8 cellular contexts compared by ENCODE assay signal in the genomic region with DNA sequence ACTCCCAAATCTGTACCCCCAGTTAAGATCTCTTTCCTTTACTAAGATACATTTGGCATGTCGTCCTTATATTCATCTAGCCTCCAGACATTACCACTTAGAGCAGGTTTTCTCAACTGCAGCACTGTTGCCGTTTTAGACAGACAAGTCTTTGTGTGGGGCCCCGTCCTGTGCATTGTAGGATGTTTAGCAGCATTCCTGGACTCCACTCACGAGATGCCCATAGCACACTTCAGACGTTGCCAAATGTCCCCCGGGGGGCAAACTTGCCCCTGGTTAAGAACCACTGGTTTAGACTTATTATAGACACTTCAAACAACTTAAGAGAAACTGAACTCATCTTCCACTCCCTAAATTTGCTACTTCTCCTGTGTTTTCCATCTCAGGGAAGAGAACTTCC. TPM values are rescaled to one million over a fixed set of nuclear protein-coding genes. Genes with fewer than 3 reads are reported as not detected.
"Had no signal": no experiment of that assay in that cellular context is flagged by ENCODE, and none has a peak within 500 bp of the region (broad histone marks: within the 10 kb centered on the region; RNA-seq: fewer than 3 reads in every experiment).

No MANE protein-coding gene starts in this region.

RNA-seq across cellular contexts. Expression of gene TBC1D26, which starts 56.1 kb away (rescaled TPM):
- total RNA-seq: OCI-LY7, PC-3, Right ventricle myocardium inferior, Right ventricle myocardium superior, RPMI7951, SJSA1, T-cell had no signal
- polyA plus RNA-seq: SK-N-SH had no signal

RNA-seq across cellular contexts. Expression of gene FBXW10B, which starts 56.5 kb away (rescaled TPM):
- total RNA-seq: OCI-LY7 had no signal
